In genomic region chr11:76782526-76783293, GRCh38 we compare ENCODE assay signal across 1 cellular context.
TF ChIP-seq lines count a peak whose summit lies in the region.

No MANE protein-coding gene starts in this region.

TF ChIP-seq in K562, 482 proteins besides CTCF, POLR2A, EP300 and RAD21 (continued from another document and continues in another):
- TF ChIP-seq RREB1 (CRISPR knock-in tag; IDR thresholded peaks at IDR 0.05), result no peak
- TF ChIP-seq NKRF (IDR thresholded peaks at IDR 0.05; ENCODE audit: borderline replicate concordance), result peak; percentile 50; the same call in 1 of the 2 replicates
- no peak for TF ChIP-seq ZNF224 (CRISPR knock-in tag; IDR thresholded peaks at IDR 0.05)
- no peak for TF ChIP-seq GTF2A2 (tag; IDR thresholded peaks at IDR 0.05)
- TF ChIP-seq THAP12 (CRISPR knock-in tag; IDR thresholded peaks at IDR 0.05), result no peak
- TF ChIP-seq CHD4 (IDR thresholded peaks at IDR 0.05; ENCODE audit: insufficient read depth, insufficient replicate concordance, low read depth, low read length, poor library complexity, severe bottlenecking), result peak; percentile 39
- TF ChIP-seq, protein P1, sequence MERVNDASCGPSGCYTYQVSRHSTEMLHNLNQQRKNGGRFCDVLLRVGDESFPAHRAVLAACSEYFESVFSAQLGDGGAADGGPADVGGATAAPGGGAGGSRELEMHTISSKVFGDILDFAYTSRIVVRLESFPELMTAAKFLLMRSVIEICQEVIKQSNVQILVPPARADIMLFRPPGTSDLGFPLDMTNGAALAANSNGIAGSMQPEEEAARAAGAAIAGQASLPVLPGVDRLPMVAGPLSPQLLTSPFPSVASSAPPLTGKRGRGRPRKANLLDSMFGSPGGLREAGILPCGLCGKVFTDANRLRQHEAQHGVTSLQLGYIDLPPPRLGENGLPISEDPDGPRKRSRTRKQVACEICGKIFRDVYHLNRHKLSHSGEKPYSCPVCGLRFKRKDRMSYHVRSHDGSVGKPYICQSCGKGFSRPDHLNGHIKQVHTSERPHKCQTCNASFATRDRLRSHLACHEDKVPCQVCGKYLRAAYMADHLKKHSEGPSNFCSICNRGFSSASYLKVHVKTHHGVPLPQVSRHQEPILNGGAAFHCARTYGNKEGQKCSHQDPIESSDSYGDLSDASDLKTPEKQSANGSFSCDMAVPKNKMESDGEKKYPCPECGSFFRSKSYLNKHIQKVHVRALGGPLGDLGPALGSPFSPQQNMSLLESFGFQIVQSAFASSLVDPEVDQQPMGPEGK (CRISPR knock-in tag; IDR thresholded peaks at IDR 0.05; ENCODE audit: borderline replicate concordance), result no peak
- TF ChIP-seq MTA2 (IDR thresholded peaks at IDR 0.05; ENCODE audit: low read depth), result peak; percentile 34; the same call in 1 of the 2 replicates
- peak; percentile 85 for TF ChIP-seq NEUROD1 (IDR thresholded peaks at IDR 0.05; ENCODE audit: borderline replicate concordance, low read depth, low read length, partially characterized antibody)
- TF ChIP-seq GABPA (tag; conservative IDR thresholded peaks at IDR 0.05; ENCODE audit: low read depth), result no peak
- no peak for TF ChIP-seq E4F1 (CRISPR knock-in tag; IDR thresholded peaks at IDR 0.05; ENCODE audit: borderline replicate concordance)
- TF ChIP-seq KDM2B (CRISPR knock-in tag; IDR thresholded peaks at IDR 0.05), result 0 out of 2 replicates have a peak, but pooled peaks have one; percentile 47
- no peak for TF ChIP-seq ZSCAN29 (IDR thresholded peaks at IDR 0.05)
- TF ChIP-seq, protein P2, sequence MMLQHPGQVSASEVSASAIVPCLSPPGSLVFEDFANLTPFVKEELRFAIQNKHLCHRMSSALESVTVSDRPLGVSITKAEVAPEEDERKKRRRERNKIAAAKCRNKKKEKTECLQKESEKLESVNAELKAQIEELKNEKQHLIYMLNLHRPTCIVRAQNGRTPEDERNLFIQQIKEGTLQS (IDR thresholded peaks at IDR 0.05), result peak; percentile 10; the same call in 1 of the 2 replicates
- TF ChIP-seq, protein P2 (CRISPR knock-in tag; conservative IDR thresholded peaks at IDR 0.05), result no peak
- TF ChIP-seq SUPT5H (IDR thresholded peaks at IDR 0.05), result peak; percentile 60
- peak; percentile 95 for TF ChIP-seq RB1 (IDR thresholded peaks at IDR 0.05; ENCODE audit: low read depth)
- TF ChIP-seq SMARCA5 (IDR thresholded peaks at IDR 0.05), result no peak
- TF ChIP-seq, protein P3, sequence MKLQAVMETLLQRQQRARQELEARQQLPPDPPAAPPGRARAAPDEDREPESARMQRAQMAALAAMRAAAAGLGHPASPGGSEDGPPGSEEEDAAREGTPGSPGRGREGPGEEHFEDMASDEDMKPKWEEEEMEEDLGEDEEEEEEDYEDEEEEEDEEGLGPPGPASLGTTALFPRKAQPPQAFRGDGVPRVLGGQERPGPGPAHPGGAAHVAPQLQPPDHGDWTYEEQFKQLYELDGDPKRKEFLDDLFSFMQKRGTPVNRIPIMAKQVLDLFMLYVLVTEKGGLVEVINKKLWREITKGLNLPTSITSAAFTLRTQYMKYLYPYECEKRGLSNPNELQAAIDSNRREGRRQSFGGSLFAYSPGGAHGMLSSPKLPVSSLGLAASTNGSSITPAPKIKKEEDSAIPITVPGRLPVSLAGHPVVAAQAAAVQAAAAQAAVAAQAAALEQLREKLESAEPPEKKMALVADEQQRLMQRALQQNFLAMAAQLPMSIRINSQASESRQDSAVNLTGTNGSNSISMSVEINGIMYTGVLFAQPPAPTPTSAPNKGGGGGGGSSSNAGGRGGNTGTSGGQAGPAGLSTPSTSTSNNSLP (IDR thresholded peaks at IDR 0.05; ENCODE audit: borderline replicate concordance, low read depth, low read length), result no peak
- no peak for TF ChIP-seq ZNF717 (CRISPR knock-in tag; IDR thresholded peaks at IDR 0.05)
- no peak for TF ChIP-seq PKNOX1 (IDR thresholded peaks at IDR 0.05)
- TF ChIP-seq, protein P4, sequence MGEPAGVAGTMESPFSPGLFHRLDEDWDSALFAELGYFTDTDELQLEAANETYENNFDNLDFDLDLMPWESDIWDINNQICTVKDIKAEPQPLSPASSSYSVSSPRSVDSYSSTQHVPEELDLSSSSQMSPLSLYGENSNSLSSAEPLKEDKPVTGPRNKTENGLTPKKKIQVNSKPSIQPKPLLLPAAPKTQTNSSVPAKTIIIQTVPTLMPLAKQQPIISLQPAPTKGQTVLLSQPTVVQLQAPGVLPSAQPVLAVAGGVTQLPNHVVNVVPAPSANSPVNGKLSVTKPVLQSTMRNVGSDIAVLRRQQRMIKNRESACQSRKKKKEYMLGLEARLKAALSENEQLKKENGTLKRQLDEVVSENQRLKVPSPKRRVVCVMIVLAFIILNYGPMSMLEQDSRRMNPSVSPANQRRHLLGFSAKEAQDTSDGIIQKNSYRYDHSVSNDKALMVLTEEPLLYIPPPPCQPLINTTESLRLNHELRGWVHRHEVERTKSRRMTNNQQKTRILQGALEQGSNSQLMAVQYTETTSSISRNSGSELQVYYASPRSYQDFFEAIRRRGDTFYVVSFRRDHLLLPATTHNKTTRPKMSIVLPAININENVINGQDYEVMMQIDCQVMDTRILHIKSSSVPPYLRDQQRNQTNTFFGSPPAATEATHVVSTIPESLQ (CRISPR knock-in tag; IDR thresholded peaks at IDR 0.05), result no peak
- no peak for TF ChIP-seq FOS (IDR thresholded peaks at IDR 0.05; ENCODE audit: extremely low read depth, insufficient read length)
- TF ChIP-seq RFX1 (IDR thresholded peaks at IDR 0.05), result no peak
- TF ChIP-seq ZNF75A (CRISPR knock-in tag; IDR thresholded peaks at IDR 0.05), result no peak
- no peak for TF ChIP-seq NELFE (IDR thresholded peaks at IDR 0.05; ENCODE audit: insufficient read depth, insufficient read length)
- peak; percentile 73; the same call in 1 of the 2 replicates for TF ChIP-seq POLR2G (IDR thresholded peaks at IDR 0.05; ENCODE audit: low read depth, low read length)
- TF ChIP-seq DACH1 (IDR thresholded peaks at IDR 0.05; ENCODE audit: partially characterized antibody), result no peak
- no peak for TF ChIP-seq SIX5 (IDR thresholded peaks at IDR 0.05; ENCODE audit: borderline replicate concordance in 1 of 2, insufficient read depth in 1 of 2, low read depth in 1 of 2, low read length in 2 of 2)
- TF ChIP-seq NFATC3 (IDR thresholded peaks at IDR 0.05), result no peak
- TF ChIP-seq LCOR (CRISPR knock-in tag; IDR thresholded peaks at IDR 0.05), result peak; percentile 68
- 0 out of 2 replicates have a peak, but pooled peaks have one; percentile 27 for TF ChIP-seq SMARCC2 (IDR thresholded peaks at IDR 0.05; ENCODE audit: low read depth)
- no peak for TF ChIP-seq POLR3A (IDR thresholded peaks at IDR 0.05; ENCODE audit: borderline replicate concordance, extremely low read depth, insufficient read depth, insufficient read length)
- no peak for TF ChIP-seq CBX8 (IDR thresholded peaks at IDR 0.05; ENCODE audit: borderline replicate concordance, extremely low read depth, low read depth, low read length, poor library complexity, severe bottlenecking)
- TF ChIP-seq ZBTB12 (CRISPR knock-in tag; IDR thresholded peaks at IDR 0.05), result no peak
